8 cellular contexts compared by ENCODE assay signal in the genomic region with DNA sequence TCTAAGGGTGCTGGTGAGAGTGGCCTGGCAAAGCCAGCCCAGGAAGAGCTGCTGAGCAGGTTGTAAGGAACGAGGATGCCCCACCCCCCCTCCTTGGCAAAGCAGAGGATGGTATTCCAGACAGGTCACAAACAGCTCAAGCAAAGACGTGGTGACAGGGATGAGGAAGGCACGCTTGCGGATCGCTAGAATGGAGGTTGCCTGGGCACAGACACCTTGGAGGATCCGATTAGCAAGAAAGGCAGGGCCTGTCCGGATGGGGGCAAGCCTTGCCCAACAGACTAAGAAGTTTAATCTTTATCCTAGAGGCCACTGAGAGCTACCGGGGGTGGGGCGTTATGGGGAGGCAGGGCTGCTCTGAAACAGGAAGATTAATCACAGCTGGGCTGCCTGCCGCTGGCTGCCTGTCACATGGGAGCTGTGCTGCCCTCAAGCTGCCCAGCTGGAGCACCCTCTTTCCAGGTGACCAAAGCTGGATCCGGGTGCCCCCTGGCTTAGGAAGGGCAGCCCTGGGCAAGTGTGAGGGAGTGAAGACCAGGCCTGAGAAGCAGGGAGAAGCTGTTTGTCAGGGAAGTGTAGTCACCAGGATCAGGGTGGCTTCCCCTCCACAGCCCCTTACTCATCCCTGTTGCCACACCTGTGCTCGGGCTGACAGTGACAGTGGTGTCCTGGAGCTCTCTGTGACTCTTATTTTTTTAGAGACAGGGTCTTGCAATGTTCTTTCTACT.
A peak's percentile ranks its signal among the peaks of the same experiment; 100 is the strongest.
DNase-seq lines count a peak whose midpoint lies in the region; ATAC-seq and TF ChIP-seq lines count a peak whose summit lies in the region.

No MANE protein-coding gene starts in this region.

- peak overlapping the region; percentile 57 for H3K9ac ChIP-seq in mucosa of stomach (ENCODE audit: low read length)

- no peak overlapping the region for H3K4me3 ChIP-seq in cardiac fibroblast (replicated peaks in 1 of 2; ENCODE audit: low read depth in 2 of 2, low read length in 2 of 2)
- no peak overlapping the region for H3K4me3 ChIP-seq in mucosa of stomach (ENCODE audit: low read length)

- peaks cover 55% of the 10 kb centered on the region for H3K4me1 ChIP-seq in mucosa of stomach (ENCODE audit: control insufficient read depth, insufficient read depth, low read length)

- no peaks in the 10 kb centered on the region for H3K9me3 ChIP-seq in mucosa of stomach (ENCODE audit: control insufficient read depth, low read length)

- DNase-seq in DMS53 (lab: John Stamatoyannopoulos, UW): peak; percentile 11
- DNase-seq in DMS53 treated with DMSO at 0.1 percent for 48 hours (lab: John Stamatoyannopoulos, UW; ENCODE audit: unreplicated experiment): no peak
- peak; percentile 34 for DNase-seq in T-helper 9 cell
- DNase-seq in cardiac fibroblast (ENCODE audit: low read depth in 2 of 2): peak; percentile 64 to 73
- DNase-seq in NCI-H446 treated with DMSO at 0.1 percent for 48 hours (lab: John Stamatoyannopoulos, UW): no peak
- no peak for DNase-seq in NCI-H2171 treated with DMSO at 0.1 percent for 48 hours (lab: John Stamatoyannopoulos, UW)

- no peak for TF ChIP-seq CTCF in cardiac fibroblast (IDR thresholded peaks at IDR 0.05; ENCODE audit: low read depth, low read length)

- ATAC-seq in HG03432 (IDR thresholded peaks at IDR 0.05; ENCODE audit: unreplicated experiment): no peak

- no peaks in the 10 kb centered on the region for H3K36me3 ChIP-seq in mucosa of stomach (ENCODE audit: control insufficient read depth, insufficient read depth, low read length)

- no peaks in the 10 kb centered on the region for H3K27me3 ChIP-seq in mucosa of stomach (ENCODE audit: control insufficient read depth, insufficient read depth, low read length)

Comparison
In these comparisons a context has a peak if more than half of its experiments do, and no peak if none do; other contexts are left out.
1. DNase-seq: peak in DMS53 (single experiment), T-helper 9 cell (single experiment) and cardiac fibroblast (2 of 2); none in DMS53 treated with DMSO at 0.1 percent for 48 hours (single experiment), NCI-H446 treated with DMSO at 0.1 percent for 48 hours (single experiment) and NCI-H2171 treated with DMSO at 0.1 percent for 48 hours (single experiment).